1 cellular context compared by ENCODE assay signal in the genomic region with DNA sequence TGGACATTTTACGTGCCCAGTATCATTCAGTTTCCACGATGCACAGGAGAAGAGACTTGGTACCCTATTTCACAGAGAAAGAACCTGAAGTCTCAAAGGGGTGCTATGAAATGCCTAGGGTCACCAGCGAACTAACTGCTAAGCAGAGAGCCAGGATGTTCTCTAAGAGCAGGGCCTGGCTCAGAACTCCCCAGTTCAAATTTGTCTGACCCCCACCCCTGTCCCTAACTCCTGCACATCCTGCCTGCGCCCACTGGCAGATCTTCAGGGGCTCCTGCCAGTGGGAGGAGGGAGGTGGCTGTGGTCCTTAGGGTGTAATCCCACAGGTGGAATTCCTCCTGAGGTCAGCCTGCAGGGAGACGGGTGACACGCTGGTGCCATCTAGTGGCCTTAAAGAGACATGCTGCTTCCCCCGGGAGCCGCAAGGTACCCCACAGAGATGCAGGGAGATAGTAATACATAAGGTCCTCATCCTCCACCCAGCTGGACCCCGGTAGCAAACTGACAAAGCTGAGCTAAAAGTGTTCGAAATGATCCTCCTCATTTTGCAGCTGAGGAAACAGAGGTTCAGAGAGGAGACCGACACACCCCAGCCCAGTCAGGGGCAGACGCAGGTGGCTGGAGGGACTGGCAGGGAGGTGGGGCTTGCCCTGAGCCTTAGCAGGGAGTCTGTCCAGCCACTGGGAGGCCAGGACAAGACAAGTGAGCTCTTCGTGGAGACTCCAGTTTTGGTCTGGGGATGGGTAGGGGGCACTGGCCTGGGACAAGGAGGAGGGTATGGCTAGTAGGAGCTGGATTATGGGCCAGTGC.
A peak's percentile ranks its signal among the peaks of the same experiment; 100 is the strongest.
TF ChIP-seq lines count a peak whose summit lies in the region.

No MANE protein-coding gene starts in this region.

TF ChIP-seq in HepG2, 621 proteins besides CTCF, POLR2A, EP300 and RAD21:
- TF ChIP-seq FOSL2 (CRISPR knock-in tag; IDR thresholded peaks at IDR 0.05): peak; percentile 5; the same call in 1 of the 2 replicates
- TF ChIP-seq ZNF263 (CRISPR knock-in tag; IDR thresholded peaks at IDR 0.05): 0 out of 2 replicates have a peak, but pooled peaks have one; percentile 30
- TF ChIP-seq SMC3 (IDR thresholded peaks at IDR 0.05; ENCODE audit: low read length): peak; percentile 82
- no peak for TF ChIP-seq ZNF720 (CRISPR knock-in tag; IDR thresholded peaks at IDR 0.05)
- 0 out of 2 replicates have a peak, but pooled peaks have one; percentile 7 for TF ChIP-seq FOXO1 (CRISPR knock-in tag; IDR thresholded peaks at IDR 0.05)
- no peak for TF ChIP-seq AKAP8 (CRISPR knock-in tag; IDR thresholded peaks at IDR 0.05)
- TF ChIP-seq NR2F6 (IDR thresholded peaks at IDR 0.05): peak; percentile 26; the same call in 1 of the 2 replicates
- TF ChIP-seq NR2F6 (CRISPR knock-in tag; IDR thresholded peaks at IDR 0.05): peak; percentile 49
- TF ChIP-seq STAG1 (CRISPR knock-in tag; IDR thresholded peaks at IDR 0.05): peak; percentile 93
- TF ChIP-seq, protein P1, sequence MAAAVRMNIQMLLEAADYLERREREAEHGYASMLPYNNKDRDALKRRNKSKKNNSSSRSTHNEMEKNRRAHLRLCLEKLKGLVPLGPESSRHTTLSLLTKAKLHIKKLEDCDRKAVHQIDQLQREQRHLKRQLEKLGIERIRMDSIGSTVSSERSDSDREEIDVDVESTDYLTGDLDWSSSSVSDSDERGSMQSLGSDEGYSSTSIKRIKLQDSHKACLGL (CRISPR knock-in tag; IDR thresholded peaks at IDR 0.05): no peak
- TF ChIP-seq MAZ (IDR thresholded peaks at IDR 0.05; ENCODE audit: borderline replicate concordance, low read depth, low read length): no peak
- 0 out of 2 replicates have a peak, but pooled peaks have one; percentile 34 for TF ChIP-seq MAZ (CRISPR knock-in tag; IDR thresholded peaks at IDR 0.05; ENCODE audit: low read depth)
- TF ChIP-seq XRCC5 (optimal IDR thresholded peaks at IDR 0.05; ENCODE audit: low read length): peak; percentile 77
- TF ChIP-seq, protein P2, sequence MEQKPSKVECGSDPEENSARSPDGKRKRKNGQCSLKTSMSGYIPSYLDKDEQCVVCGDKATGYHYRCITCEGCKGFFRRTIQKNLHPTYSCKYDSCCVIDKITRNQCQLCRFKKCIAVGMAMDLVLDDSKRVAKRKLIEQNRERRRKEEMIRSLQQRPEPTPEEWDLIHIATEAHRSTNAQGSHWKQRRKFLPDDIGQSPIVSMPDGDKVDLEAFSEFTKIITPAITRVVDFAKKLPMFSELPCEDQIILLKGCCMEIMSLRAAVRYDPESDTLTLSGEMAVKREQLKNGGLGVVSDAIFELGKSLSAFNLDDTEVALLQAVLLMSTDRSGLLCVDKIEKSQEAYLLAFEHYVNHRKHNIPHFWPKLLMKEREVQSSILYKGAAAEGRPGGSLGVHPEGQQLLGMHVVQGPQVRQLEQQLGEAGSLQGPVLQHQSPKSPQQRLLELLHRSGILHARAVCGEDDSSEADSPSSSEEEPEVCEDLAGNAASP (CRISPR knock-in tag; IDR thresholded peaks at IDR 0.05; ENCODE audit: borderline replicate concordance): peak; percentile 51; the same call in 1 of the 2 replicates
- peak; percentile 33; the same call in 1 of the 2 replicates for TF ChIP-seq ZFX (CRISPR knock-in tag; IDR thresholded peaks at IDR 0.05; ENCODE audit: low read depth)
- no peak for TF ChIP-seq ZFP62 (CRISPR knock-in tag; IDR thresholded peaks at IDR 0.05)
